ENCODE assay signal across 1 cellular context in the genomic region with DNA sequence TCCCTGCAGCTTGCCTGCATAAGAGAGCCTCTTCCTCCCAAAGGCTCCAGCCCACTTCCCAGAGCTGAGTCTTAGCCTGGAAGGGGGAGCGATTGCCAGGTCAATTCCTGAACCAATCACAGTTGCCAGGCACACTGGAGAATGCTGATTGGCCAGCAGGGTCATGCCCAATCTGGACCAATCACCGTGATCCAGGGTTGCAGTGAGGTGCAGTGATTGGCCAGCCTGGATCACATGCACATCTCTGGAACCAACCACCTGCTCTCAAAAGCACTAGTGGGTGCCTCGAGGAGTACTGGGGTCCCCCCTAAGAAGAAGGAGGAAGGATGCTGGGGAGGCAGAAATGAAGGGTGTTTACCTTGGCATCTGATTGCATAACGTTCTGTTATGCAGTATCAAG.
TF ChIP-seq lines count a peak whose summit lies in the region.

No MANE protein-coding gene starts in this region.

TF ChIP-seq in GM12878, 131 proteins besides CTCF, POLR2A, EP300 and RAD21:
- TF ChIP-seq KLF5 (IDR thresholded peaks at IDR 0.05; ENCODE audit: partially characterized antibody) (no peak), BACH1 (IDR thresholded peaks at IDR 0.05; ENCODE audit: borderline replicate concordance) (no peak), NFXL1 (IDR thresholded peaks at IDR 0.05; ENCODE audit: borderline replicate concordance) (no peak)
- TF ChIP-seq, protein P1, sequence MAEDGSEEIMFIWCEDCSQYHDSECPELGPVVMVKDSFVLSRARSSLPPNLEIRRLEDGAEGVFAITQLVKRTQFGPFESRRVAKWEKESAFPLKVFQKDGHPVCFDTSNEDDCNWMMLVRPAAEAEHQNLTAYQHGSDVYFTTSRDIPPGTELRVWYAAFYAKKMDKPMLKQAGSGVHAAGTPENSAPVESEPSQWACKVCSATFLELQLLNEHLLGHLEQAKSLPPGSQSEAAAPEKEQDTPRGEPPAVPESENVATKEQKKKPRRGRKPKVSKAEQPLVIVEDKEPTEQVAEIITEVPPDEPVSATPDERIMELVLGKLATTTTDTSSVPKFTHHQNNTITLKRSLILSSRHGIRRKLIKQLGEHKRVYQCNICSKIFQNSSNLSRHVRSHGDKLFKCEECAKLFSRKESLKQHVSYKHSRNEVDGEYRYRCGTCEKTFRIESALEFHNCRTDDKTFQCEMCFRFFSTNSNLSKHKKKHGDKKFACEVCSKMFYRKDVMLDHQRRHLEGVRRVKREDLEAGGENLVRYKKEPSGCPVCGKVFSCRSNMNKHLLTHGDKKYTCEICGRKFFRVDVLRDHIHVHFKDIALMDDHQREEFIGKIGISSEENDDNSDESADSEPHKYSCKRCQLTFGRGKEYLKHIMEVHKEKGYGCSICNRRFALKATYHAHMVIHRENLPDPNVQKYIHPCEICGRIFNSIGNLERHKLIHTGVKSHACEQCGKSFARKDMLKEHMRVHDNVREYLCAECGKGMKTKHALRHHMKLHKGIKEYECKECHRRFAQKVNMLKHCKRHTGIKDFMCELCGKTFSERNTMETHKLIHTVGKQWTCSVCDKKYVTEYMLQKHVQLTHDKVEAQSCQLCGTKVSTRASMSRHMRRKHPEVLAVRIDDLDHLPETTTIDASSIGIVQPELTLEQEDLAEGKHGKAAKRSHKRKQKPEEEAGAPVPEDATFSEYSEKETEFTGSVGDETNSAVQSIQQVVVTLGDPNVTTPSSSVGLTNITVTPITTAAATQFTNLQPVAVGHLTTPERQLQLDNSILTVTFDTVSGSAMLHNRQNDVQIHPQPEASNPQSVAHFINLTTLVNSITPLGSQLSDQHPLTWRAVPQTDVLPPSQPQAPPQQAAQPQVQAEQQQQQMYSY (CRISPR knock-in tag; IDR thresholded peaks at IDR 0.05), result no peak
- TF ChIP-seq, protein P2, sequence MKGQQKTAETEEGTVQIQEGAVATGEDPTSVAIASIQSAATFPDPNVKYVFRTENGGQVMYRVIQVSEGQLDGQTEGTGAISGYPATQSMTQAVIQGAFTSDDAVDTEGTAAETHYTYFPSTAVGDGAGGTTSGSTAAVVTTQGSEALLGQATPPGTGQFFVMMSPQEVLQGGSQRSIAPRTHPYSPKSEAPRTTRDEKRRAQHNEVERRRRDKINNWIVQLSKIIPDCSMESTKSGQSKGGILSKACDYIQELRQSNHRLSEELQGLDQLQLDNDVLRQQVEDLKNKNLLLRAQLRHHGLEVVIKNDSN (IDR thresholded peaks at IDR 0.05; ENCODE audit: borderline replicate concordance, extremely low read length, insufficient read depth, low read depth, low read length), result peak; percentile 29
- TF ChIP-seq, protein P3, sequence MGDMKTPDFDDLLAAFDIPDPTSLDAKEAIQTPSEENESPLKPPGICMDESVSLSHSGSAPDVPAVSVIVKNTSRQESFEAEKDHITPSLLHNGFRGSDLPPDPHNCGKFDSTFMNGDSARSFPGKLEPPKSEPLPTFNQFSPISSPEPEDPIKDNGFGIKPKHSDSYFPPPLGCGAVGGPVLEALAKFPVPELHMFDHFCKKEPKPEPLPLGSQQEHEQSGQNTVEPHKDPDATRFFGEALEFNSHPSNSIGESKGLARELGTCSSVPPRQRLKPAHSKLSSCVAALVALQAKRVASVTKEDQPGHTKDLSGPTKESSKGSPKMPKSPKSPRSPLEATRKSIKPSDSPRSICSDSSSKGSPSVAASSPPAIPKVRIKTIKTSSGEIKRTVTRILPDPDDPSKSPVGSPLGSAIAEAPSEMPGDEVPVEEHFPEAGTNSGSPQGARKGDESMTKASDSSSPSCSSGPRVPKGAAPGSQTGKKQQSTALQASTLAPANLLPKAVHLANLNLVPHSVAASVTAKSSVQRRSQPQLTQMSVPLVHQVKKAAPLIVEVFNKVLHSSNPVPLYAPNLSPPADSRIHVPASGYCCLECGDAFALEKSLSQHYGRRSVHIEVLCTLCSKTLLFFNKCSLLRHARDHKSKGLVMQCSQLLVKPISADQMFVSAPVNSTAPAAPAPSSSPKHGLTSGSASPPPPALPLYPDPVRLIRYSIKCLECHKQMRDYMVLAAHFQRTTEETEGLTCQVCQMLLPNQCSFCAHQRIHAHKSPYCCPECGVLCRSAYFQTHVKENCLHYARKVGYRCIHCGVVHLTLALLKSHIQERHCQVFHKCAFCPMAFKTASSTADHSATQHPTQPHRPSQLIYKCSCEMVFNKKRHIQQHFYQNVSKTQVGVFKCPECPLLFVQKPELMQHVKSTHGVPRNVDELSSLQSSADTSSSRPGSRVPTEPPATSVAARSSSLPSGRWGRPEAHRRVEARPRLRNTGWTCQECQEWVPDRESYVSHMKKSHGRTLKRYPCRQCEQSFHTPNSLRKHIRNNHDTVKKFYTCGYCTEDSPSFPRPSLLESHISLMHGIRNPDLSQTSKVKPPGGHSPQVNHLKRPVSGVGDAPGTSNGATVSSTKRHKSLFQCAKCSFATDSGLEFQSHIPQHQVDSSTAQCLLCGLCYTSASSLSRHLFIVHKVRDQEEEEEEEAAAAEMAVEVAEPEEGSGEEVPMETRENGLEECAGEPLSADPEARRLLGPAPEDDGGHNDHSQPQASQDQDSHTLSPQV (IDR thresholded peaks at IDR 0.05), result no peak
